8 cellular contexts compared by ENCODE assay signal in genomic region chr11:72814139-72814830, GRCh38. TPM values are rescaled to one million over a fixed set of nuclear protein-coding genes. Genes with fewer than 3 reads are reported as not detected.
DNase-seq lines count a peak whose midpoint lies in the region; ATAC-seq, FAIRE-seq and TF ChIP-seq lines count a peak whose summit lies in the region.

A gene with protein sequence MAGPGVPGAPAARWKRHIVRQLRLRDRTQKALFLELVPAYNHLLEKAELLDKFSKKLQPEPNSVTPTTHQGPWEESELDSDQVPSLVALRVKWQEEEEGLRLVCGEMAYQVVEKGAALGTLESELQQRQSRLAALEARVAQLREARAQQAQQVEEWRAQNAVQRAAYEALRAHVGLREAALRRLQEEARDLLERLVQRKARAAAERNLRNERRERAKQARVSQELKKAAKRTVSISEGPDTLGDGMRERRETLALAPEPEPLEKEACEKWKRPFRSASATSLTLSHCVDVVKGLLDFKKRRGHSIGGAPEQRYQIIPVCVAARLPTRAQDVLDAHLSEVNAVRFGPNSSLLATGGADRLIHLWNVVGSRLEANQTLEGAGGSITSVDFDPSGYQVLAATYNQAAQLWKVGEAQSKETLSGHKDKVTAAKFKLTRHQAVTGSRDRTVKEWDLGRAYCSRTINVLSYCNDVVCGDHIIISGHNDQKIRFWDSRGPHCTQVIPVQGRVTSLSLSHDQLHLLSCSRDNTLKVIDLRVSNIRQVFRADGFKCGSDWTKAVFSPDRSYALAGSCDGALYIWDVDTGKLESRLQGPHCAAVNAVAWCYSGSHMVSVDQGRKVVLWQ (plus strand): TSS chr11:72814411. CDS start chr11:72814446, 35 bp downstream.

- H2BK20ac ChIP-seq in H1 (ENCODE audit: low read length) = no peak within 1 kb of the TSS

- H4K5ac ChIP-seq in H1 (ENCODE audit: insufficient read length, low read depth, low read length) = peak within 1 kb of the TSS; percentile 94

- H3K4me1 Mint-ChIP-seq in CD4-positive, alpha-beta memory T cell = peaks cover 31 to 67% (median 48%) of the 10 kb centered on the region in 4 donors

- peak within 1 kb of the TSS; percentile 87 to 91 (median 90) for H3K9ac ChIP-seq in H1 (replicated peaks in 1 of 4; ENCODE audit: extremely low read depth in 1 of 4, low read depth in 3 of 4, low read length in 3 of 4)

- H2AK5ac ChIP-seq in H1 (ENCODE audit: low read depth, low read length) = no peak within 1 kb of the TSS

- H3K14ac ChIP-seq in H1 (ENCODE audit: insufficient read length) = peak within 1 kb of the TSS; percentile 11

- peak in 1 of 2 experiments; percentile 98; a peak in 2 of 3 replicates for TF ChIP-seq EP300 in H1 (IDR thresholded peaks at IDR 0.05; ENCODE audit: borderline replicate concordance in 1 of 2, low read depth in 2 of 2, low read length in 2 of 2)

- no peaks in the 10 kb centered on the region for H3K79me1 ChIP-seq in H1 (ENCODE audit: low read depth, low read length)

- no peak for FAIRE-seq in H1 (lab: Jason Lieb, UNC)

- peak within 1 kb of the TSS; percentile 88; the same call in 1 of the 2 replicates for H2BK15ac ChIP-seq in H1 (ENCODE audit: low read length)

- H4K91ac ChIP-seq in H1 (replicated peaks; ENCODE audit: insufficient read length, low read length) = peak within 1 kb of the TSS; percentile 98

- TF ChIP-seq CTCF in H1 (IDR thresholded peaks at IDR 0.05; ENCODE audit: control extremely low read depth in 1 of 3, insufficient read depth in 1 of 3, low read depth in 1 of 3, low read length in 3 of 3) = no peak; a peak in 2 of 4 replicates

- H2BK120ac ChIP-seq in H1 (replicated peaks; ENCODE audit: low read depth, low read length) = peak within 1 kb of the TSS; percentile 94

- H3K27ac ChIP-seq in CD4-positive, alpha-beta memory T cell (ENCODE audit: low read depth, low read length) = peak within 1 kb of the TSS; percentile 97
- H3K27ac ChIP-seq in H1 (ENCODE audit: low read depth, low read length) = peak within 1 kb of the TSS; percentile 93

- peak within 1 kb of the TSS; percentile 94 for H3K18ac ChIP-seq in H1 (ENCODE audit: extremely low read depth, low read length)

- H3K27ac Mint-ChIP-seq in CD4-positive, alpha-beta memory T cell = peak within 1 kb of the TSS; percentile 98 to 100 (median 99)

- H3K36me3 Mint-ChIP-seq in CD4-positive, alpha-beta memory T cell = peaks cover 17 to 49% of the 10 kb centered on the region in 2 donors

- peak within 1 kb of the TSS; percentile 87; the same call in 1 of the 2 replicates for H2BK12ac ChIP-seq in H1 (ENCODE audit: low read depth, low read length)

- H3K79me2 ChIP-seq in H1 (ENCODE audit: control insufficient read depth in 1 of 2, insufficient read depth in 2 of 2, low read length in 2 of 2) = peaks cover 0 to 2% of the 10 kb centered on the region in 2 experiments; a peak in 1 of 4 replicates

- H3K4me3 ChIP-seq in CD4-positive, alpha-beta memory T cell (ENCODE audit: low read length in 2 of 2) = peak within 1 kb of the TSS; percentile 77 to 99
- H3K4me3 ChIP-seq in H1 (ENCODE audit: extremely low read depth in 1 of 4, insufficient read depth in 2 of 4, low read depth in 3 of 4, low read length in 4 of 4) = peak within 1 kb of the TSS; percentile 58 to 84 (median 79)

- TF ChIP-seq POLR2A in H1 (IDR thresholded peaks at IDR 0.05; ENCODE audit: control extremely low read depth in 1 of 2, low read depth in 2 of 2, low read length in 2 of 2) = peak in 1 of 2 experiments; percentile 91; a peak in 2 of 3 replicates

- peaks cover 12% of the 10 kb centered on the region; the same call in 1 of the 2 replicates for H3K23me2 ChIP-seq in H1 (ENCODE audit: low read depth, low read length)

- H4K20me1 ChIP-seq in H1 (replicated peaks in 1 of 2; ENCODE audit: control insufficient read depth in 1 of 2, insufficient read depth in 2 of 2, low read length in 2 of 2) = peaks cover 0 to 5% of the 10 kb centered on the region in 2 experiments

- WGBS in H1 (ENCODE audit: extremely low coverage in 1 of 2, insufficient coverage in 1 of 2, insufficient read length in 1 of 2, insufficient replicate concordance in 2 of 2, low coverage in 1 of 2, low lambda C conversion rate in 2 of 2, missing lambda C conversion rate in 1 of 2), 2 experiments = 3% methylated on average over 67 of the region's 74 CpGs; no CpG with 5 or more reads in 1 of the 2 experiments

- peaks cover 31% of the 10 kb centered on the region for H3K4me1 ChIP-seq in CD4-positive, alpha-beta memory T cell (ENCODE audit: insufficient read depth, low read length)
- peaks cover 0 to 15% (median 9%) of the 10 kb centered on the region in 4 experiments; a peak in 5 of 7 replicates for H3K4me1 ChIP-seq in H1 (replicated peaks in 1 of 4; ENCODE audit: control insufficient read depth in 3 of 4, insufficient read depth in 4 of 4, low read length in 3 of 4)

- H3K4me2 ChIP-seq in H1 (ENCODE audit: insufficient read depth in 1 of 2, low read depth in 2 of 2, low read length in 2 of 2) = peak within 1 kb of the TSS; percentile 75 to 97

- H4K8ac ChIP-seq in H1 (ENCODE audit: extremely low read depth, insufficient read depth, low read length) = peak within 1 kb of the TSS; percentile 98

- no peaks in the 10 kb centered on the region for H3K27me3 Mint-ChIP-seq in CD4-positive, alpha-beta memory T cell

- H3K9me3 ChIP-seq in CD4-positive, alpha-beta memory T cell (ENCODE audit: control insufficient read depth in 1 of 2, low read length in 2 of 2) = no peaks in the 10 kb centered on the region
- H3K9me3 ChIP-seq in H1 (ENCODE audit: insufficient read depth in 2 of 2, low read depth in 1 of 2, low read length in 1 of 2) = no peaks in the 10 kb centered on the region

- H3K9me3 Mint-ChIP-seq in CD4-positive, alpha-beta memory T cell = no peaks in the 10 kb centered on the region

- H3K4ac ChIP-seq in H1 (replicated peaks; ENCODE audit: insufficient read length, low read depth, low read length) = peak within 1 kb of the TSS; percentile 91

- no peaks in the 10 kb centered on the region for H3K27me3 ChIP-seq in CD4-positive, alpha-beta memory T cell (ENCODE audit: insufficient read depth, low read length)
- H3K27me3 ChIP-seq in H1 (replicated peaks in 1 of 4; ENCODE audit: control insufficient read depth in 3 of 4, extremely low read depth in 1 of 4, insufficient read depth in 3 of 4, low read length in 3 of 4) = peaks cover 0 to 7% (median 4%) of the 10 kb centered on the region in 4 experiments; a peak in 4 of 7 replicates

- peak; percentile 88 to 97 (median 92) for DNase-seq in CD4-positive, alpha-beta memory T cell
- DNase-seq in NK-92 (lab: John Stamatoyannopoulos, UW; ENCODE audit: unreplicated experiment) (peak; percentile 29), H1 (ENCODE audit: low read depth in 1 of 2, low spot score in 2 of 2) (peak; percentile 50 to 93), mesenteric fat pad (ENCODE audit: low spot score) (peak; percentile 98)
- peak; percentile 72 to 81 for DNase-seq in activated CD8-positive, alpha-beta memory T cell treated with anti-CD3 and anti-CD28 coated beads for 4 hours (ENCODE audit: low read depth in 2 of 2)
- DNase-seq in stimulated activated CD8-positive, alpha-beta memory T cell treated with anti-CD3 and anti-CD28 coated beads, Interleukin-15, amount 100 ng/mL, for 24 hours (ENCODE audit: low read depth) = peak; percentile 87

- peak; percentile 59 for ATAC-seq in GM19372 (IDR thresholded peaks at IDR 0.05; ENCODE audit: low read depth, unreplicated experiment)
- peak; percentile 66 for ATAC-seq in HG03521 (IDR thresholded peaks at IDR 0.05; ENCODE audit: unreplicated experiment)

- POLR2A ChIA-PET in CD4-positive, alpha-beta memory T cell (lab: Charles Lee; ENCODE audit: partially characterized antibody) = interaction anchor here (0.6 to 4.7 kb wide), 14 partner anchors 8 to 328 kb away, joined by 3 to 46 read pairs (median 4); partner anchors contain the start of genes FCHSD2 and STARD10
- POLR2A ChIA-PET in H1 (lab: Charles Lee; ENCODE audit: partially characterized antibody) = interaction anchor here (0.5 to 1.9 kb wide), 6 partner anchors 8 to 650 kb away, joined by 3 to 13 read pairs (median 4); partner anchors contain the start of gene STARD10

- H2BK5ac ChIP-seq in H1 (ENCODE audit: low read depth, low read length) = peak within 1 kb of the TSS; percentile 97

- H3K56ac ChIP-seq in H1 (replicated peaks; ENCODE audit: insufficient read length, low read depth, low read length) = peak within 1 kb of the TSS; percentile 98

- H2AFZ ChIP-seq in H1 (ENCODE audit: low read length) = peak within 1 kb of the TSS; percentile 19

- CTCF ChIA-PET in CD4-positive, alpha-beta memory T cell (lab: Charles Lee; ENCODE audit: partially characterized antibody) = interaction anchor here (0.7 to 8.8 kb wide), 7 partner anchors 9 to 364 kb away, joined by 3 to 84 read pairs (median 7); partner anchors contain the start of gene STARD10
- CTCF ChIA-PET in H1 (lab: Charles Lee; ENCODE audit: partially characterized antibody) = interaction anchor here (1.0 to 5.7 kb wide), 8 partner anchors 13 to 229 kb away, joined by 3 to 51 read pairs (median 6); partner anchors contain the start of gene STARD10

- H3K23ac ChIP-seq in H1 (ENCODE audit: insufficient read length) = no peak within 1 kb of the TSS

- peaks cover 23% of the 10 kb centered on the region for H3K36me3 ChIP-seq in CD4-positive, alpha-beta memory T cell (ENCODE audit: insufficient read depth, low read length)
- 0 out of 8 replicates have a peak, but pooled peaks cover 0 to under 1% (median 0%) of the 10 kb centered on the region in 4 experiments for H3K36me3 ChIP-seq in H1 (ENCODE audit: control insufficient read depth in 2 of 4, insufficient read depth in 4 of 4, low read length in 3 of 4)

- TF ChIP-seq RAD21 in H1 (IDR thresholded peaks at IDR 0.05 in 1 of 2, conservative IDR thresholded peaks at IDR 0.05 in 1 of 2; ENCODE audit: low read depth in 2 of 2, low read length in 2 of 2) = peak; percentile 1 to 37; a peak in 1 of 4 replicates

- intact Hi-C loops in CD4-positive, alpha-beta memory T cell (cut with micrococcal nuclease) = loop anchor here (1.0 kb wide), 4 partner anchors 8 to 328 kb away; partner anchors contain the start of gene FCHSD2

- H3K4me3 Mint-ChIP-seq in CD4-positive, alpha-beta memory T cell = peak within 1 kb of the TSS; percentile 98 to 100 (median 98)

RNA-seq across cellular contexts. Expression of the gene that starts here (rescaled TPM):
- 100 to 1,000 TPM; 194 to 202 TPM for total RNA-seq in CD4-positive, alpha-beta memory T cell
- 10 to 100 TPM; 13.2 to 24.1 TPM for polyA plus RNA-seq in CD4-positive, alpha-beta memory T cell
- 11.0 and 11.7 TPM in 2 replicates for total RNA-seq in H1 (2021; fragmentation: NEBNext Ultra II Directional; extraction: Animal tissue kit (Norgen Biotek cat#: 25700))
- 18.5 and 23.4 TPM in 2 replicates for polyA plus RNA-seq in H1 (2011; rRNA removed)
- 26.6 TPM for polyA plus RNA-seq in H1 (2011; cell fraction: cytosol; rRNA removed)
- polyA plus RNA-seq in H1 (2011; cell fraction: nucleus; rRNA removed) = 154 TPM
- 11.4 to 21.9 TPM (median 16.3 TPM) in 4 replicates for polyA plus RNA-seq in H1 (2012, experiment 1 of 2)
- polyA plus RNA-seq in H1 (2012, experiment 2 of 2) = 6.5 TPM
- polyA plus RNA-seq in H1 (2013, experiment 1 of 2) = 7.1 TPM
- polyA plus RNA-seq in H1 (2013, experiment 2 of 2) = 6.3 TPM
- 15.4 and 15.5 TPM in 2 replicates for polyA minus RNA-seq in H1 (2011; rRNA and poly(A)+ RNA removed)
- 7.7 TPM for polyA minus RNA-seq in H1 (2011; cell fraction: cytosol; rRNA and poly(A)+ RNA removed)
- polyA minus RNA-seq in H1 (2011; cell fraction: nucleus; rRNA and poly(A)+ RNA removed) = 34.3 TPM
- total RNA-seq in mesenteric fat pad = 29.5 TPM

Comparison
In these comparisons a context has a peak if more than half of its experiments do, and no peak if none do; other contexts are left out.
1. Peak in every context shown above with its lines: DNase-seq, ATAC-seq, H3K4me3 ChIP-seq and H3K27ac ChIP-seq.
2. DNase-seq: peak in every context shown above with its lines; median percentile 98 in mesenteric fat pad; 92 in CD4-positive, alpha-beta memory T cell; 87 in stimulated activated CD8-positive, alpha-beta memory T cell treated with anti-CD3 and anti-CD28 coated beads, Interleukin-15, amount 100 ng/mL, for 24 hours; 76 in activated CD8-positive, alpha-beta memory T cell treated with anti-CD3 and anti-CD28 coated beads for 4 hours; 72 in H1; 29 in NK-92.